In genomic region chr16:72946474-72947194, GRCh38 we compare ENCODE assay signal across 17 cellular contexts.
DNase-seq lines count a peak whose midpoint lies in the region; ATAC-seq and TF ChIP-seq lines count a peak whose summit lies in the region.
"Had no signal": no experiment of that assay in that cellular context is flagged by ENCODE, and none has a peak within 500 bp of the region (broad histone marks: within the 10 kb centered on the region; RNA-seq: fewer than 3 reads in every experiment).

No MANE protein-coding gene starts in this region.

- TF ChIP-seq CTCF in omental fat pad (IDR thresholded peaks at IDR 0.05) (no peak), thoracic aorta (IDR thresholded peaks at IDR 0.05) (no peak)

- no peaks in the 10 kb centered on the region for H3K9me3 ChIP-seq in right cardiac atrium (ENCODE audit: control insufficient read depth, low read length)
- H3K9me3 ChIP-seq in thoracic aorta = no peaks in the 10 kb centered on the region
- H3K9me3 ChIP-seq: HAP-1 had no signal

- H3K27me3 ChIP-seq in right cardiac atrium (ENCODE audit: control insufficient read depth, insufficient read depth) (no peaks in the 10 kb centered on the region), thoracic aorta (replicated peaks; ENCODE audit: insufficient read depth) (no peaks in the 10 kb centered on the region)

- H3K36me3 ChIP-seq in thoracic aorta = peaks cover 8% of the 10 kb centered on the region

- no peak overlapping the region for H3K4me3 ChIP-seq in right cardiac atrium (ENCODE audit: low read length)
- H3K4me3 ChIP-seq in thoracic aorta = no peak overlapping the region
- H3K4me3 ChIP-seq: HAP-1 had no signal

- intact Hi-C loops in right cardiac atrium (cut with DNase I) = loop anchor here in 1 of 4 donors (10.0 kb wide), 1 partner anchor 108 kb away; no protein-coding TSS in a partner anchor

- ATAC-seq in right cardiac atrium = peak; percentile 87 to 93
- ATAC-seq in omental fat pad (ENCODE audit: low FRiP score) = peak; percentile 86
- ATAC-seq in thoracic aorta (ENCODE audit: insufficient number of reproducible peaks, low FRiP score, low read depth) = no peak
- ATAC-seq in GM21360 (IDR thresholded peaks at IDR 0.05; ENCODE audit: unreplicated experiment) = no peak
- ATAC-seq: activated CD4-positive, CD25-positive, alpha-beta regulatory T cell treated with anti-CD3 and anti-CD28 coated beads, Interleukin-2, amount 50 U/mL, for 24 hours; Panc1 had no signal

- DNase-seq in right cardiac atrium = peak; percentile 75 to 80 (median 79)
- DNase-seq in omental fat pad (ENCODE audit: low spot score) = no peak
- DNase-seq in thoracic aorta (ENCODE audit: low spot score) = no peak
- DNase-seq in HuH-7 (ENCODE audit: low spot score) = no peak
- DNase-seq in COR-L47 (lab: John Stamatoyannopoulos, UW) = no peak
- DNase-seq in NCI-H1048 (lab: John Stamatoyannopoulos, UW) = no peak
- DNase-seq: activated naive CD8-positive, alpha-beta T cell treated with anti-CD3 and anti-CD28 coated beads for 36 hours; DMS79; Karpas-422; NCI-H187 treated with DMSO at 0.1 percent for 48 hours; NCI-H526; stimulated activated CD4-positive, alpha-beta T cell treated with anti-CD3 and anti-CD28 coated beads, Interleukin-12 subunit alpha, Interleukin-12 subunit beta, amount 100 ng/mL, for 4 hours had no signal

- WGBS in right cardiac atrium = 43% methylated on average over 15 of the region's 15 CpGs

- H3K27ac ChIP-seq in cingulate gyrus (ENCODE audit: low read depth, low read length) (peak overlapping the region; percentile 33), right cardiac atrium (ENCODE audit: low read length) (peak overlapping the region; percentile 57), thoracic aorta (peak overlapping the region; percentile 18 to 34)

- H3K4me1 ChIP-seq in right cardiac atrium (ENCODE audit: control insufficient read depth, insufficient read depth, low read length) (peaks cover 9% of the 10 kb centered on the region), thoracic aorta (ENCODE audit: control insufficient read depth in 1 of 2, low read depth in 2 of 2) (peaks cover 25 to 45% of the 10 kb centered on the region in 2 donors)
- H3K4me1 ChIP-seq: HAP-1 had no signal

Comparison
In these comparisons a context has a peak if more than half of its experiments do, and no peak if none do; other contexts are left out.
1. ATAC-seq: peak in right cardiac atrium (2 of 2) and omental fat pad (single experiment); none in thoracic aorta (single experiment) and GM21360 (single experiment).
2. DNase-seq: peak in right cardiac atrium (3 of 3); none in omental fat pad (single experiment), thoracic aorta (single experiment), HuH-7 (single experiment), COR-L47 (single experiment) and NCI-H1048 (single experiment).
3. Peak in every context shown above with its lines, with median percentiles within 50 percentile points of each other: H3K27ac ChIP-seq.